ENCODE assay signal across 8 cellular contexts in genomic region chr1:182841368-182841988, GRCh38. TPM values are rescaled to one million over a fixed set of nuclear protein-coding genes. Genes with fewer than 3 reads are reported as not detected.
DNase-seq lines count a peak whose midpoint lies in the region; ATAC-seq and TF ChIP-seq lines count a peak whose summit lies in the region.

No MANE protein-coding gene starts in this region.

- POLR2A ChIA-PET in GM10248 (lab: Yijun Ruan, JAX): no interaction called here

- H3K9me3 ChIP-seq in osteoblast (ENCODE audit: low read depth, low read length) (no peaks in the 10 kb centered on the region), uterus (no peaks in the 10 kb centered on the region)

- H3K4me1 ChIP-seq in osteoblast (ENCODE audit: insufficient read depth, low read length): peaks cover 22% of the 10 kb centered on the region
- H3K4me1 ChIP-seq in uterus: peaks cover 0 to 4% of the 10 kb centered on the region in 2 donors

- H3K27me3 ChIP-seq in osteoblast (ENCODE audit: insufficient read depth, low read length) (no peaks in the 10 kb centered on the region), uterus (no peaks in the 10 kb centered on the region)

- TF ChIP-seq POLR2A in uterus (IDR thresholded peaks at IDR 0.05): no peak

- peaks cover 40% of the 10 kb centered on the region for H3K36me3 ChIP-seq in osteoblast (ENCODE audit: insufficient read depth, low read length)
- H3K36me3 ChIP-seq in uterus: no peaks in the 10 kb centered on the region

- H3K4me3 ChIP-seq in coronary artery (peak overlapping the region; percentile 92), osteoblast (ENCODE audit: insufficient read depth, low read length) (peak overlapping the region; percentile 97), uterus (peak overlapping the region in 1 of 2 donors; percentile 60)

- peaks cover 61% of the 10 kb centered on the region for H4K20me1 ChIP-seq in osteoblast (ENCODE audit: insufficient read depth, low read length)

- no peak for ATAC-seq in GM18519 (IDR thresholded peaks at IDR 0.05; ENCODE audit: low FRiP score, unreplicated experiment)

- H3K4me2 ChIP-seq in osteoblast (ENCODE audit: insufficient read depth, low read length): peak overlapping the region; percentile 99

- TF ChIP-seq CTCF in GM10248 (IDR thresholded peaks at IDR 0.05; ENCODE audit: control extremely low read depth, extremely low read depth, low read depth, missing control alignments) (no peak), coronary artery (IDR thresholded peaks at IDR 0.05) (no peak), osteoblast (IDR thresholded peaks at IDR 0.05; ENCODE audit: extremely low read depth, low read depth, low read length) (no peak), uterus (IDR thresholded peaks at IDR 0.05) (no peak)

- DNase-seq in GM10248 (ENCODE audit: extremely low spot score) (peak; percentile 33), NCI-H2227 (lab: John Stamatoyannopoulos, UW; ENCODE audit: unreplicated experiment) (peak; percentile 42), coronary artery (ENCODE audit: low spot score) (no peak), osteoblast (ENCODE audit: insufficient read length, low spot score, missing footprints) (peak; percentile 86), T1000 (lab: John Stamatoyannopoulos, UW) (no peak), uterus (no peak), NCI-H146 (lab: John Stamatoyannopoulos, UW) (no peak)

- CTCF ChIA-PET in GM10248 (lab: Yijun Ruan, JAX): no interaction called here

- H3K79me2 ChIP-seq in osteoblast (ENCODE audit: insufficient read depth, low read length): peaks cover 70% of the 10 kb centered on the region

- H3K27ac ChIP-seq in coronary artery: no peak overlapping the region
- peak overlapping the region; percentile 3 for H3K27ac ChIP-seq in osteoblast (ENCODE audit: low read depth, low read length)
- H3K27ac ChIP-seq in uterus: peak overlapping the region in 1 of 2 donors; percentile 8

- intact Hi-C loops in uterus (cut with DNase I; ENCODE audit: low total_unique reads): no loop called here

- H2AFZ ChIP-seq in osteoblast (ENCODE audit: low read length): no peak overlapping the region

RNA-seq across cellular contexts. Expression of gene DHX9, which starts 2.3 kb away (rescaled TPM):
- 107 and 118 TPM in 2 replicates for total RNA-seq in osteoblast
- total RNA-seq in uterus: 100 to 1,000 TPM in 3 of 4 donors, 10 to 100 TPM in 1; 70.0 to 227 (median 151) TPM

RNA-seq across cellular contexts. Expression of gene NPL, which starts 51.9 kb away (rescaled TPM):
- 1.5 and 2.5 TPM in 2 replicates for total RNA-seq in osteoblast
- total RNA-seq in uterus: 1 to 10 TPM in 2 of 4 donors, under 1 TPM in 2; 0.29 to 9.9 (median 4.4) TPM

Comparison
In these comparisons a context has a peak if more than half of its experiments do, and no peak if none do; other contexts are left out.
1. DNase-seq: peak in GM10248 (single experiment), NCI-H2227 (single experiment) and osteoblast (single experiment); none in coronary artery (single experiment), T1000 (single experiment), uterus (0 of 2) and NCI-H146 (single experiment).